Comparison of ENCODE assay signal across 13 cellular contexts in genomic region chr16:62077998-62078397, GRCh38. TPM values are rescaled to one million over a fixed set of nuclear protein-coding genes. Genes with fewer than 3 reads are reported as not detected.
DNase-seq lines count a peak whose midpoint lies in the region; ATAC-seq and TF ChIP-seq lines count a peak whose summit lies in the region.
"Had no signal": no experiment of that assay in that cellular context is flagged by ENCODE, and none has a peak within 500 bp of the region (broad histone marks: within the 10 kb centered on the region; RNA-seq: fewer than 3 reads in every experiment).

No MANE protein-coding gene starts in this region.

- H3K9me3 Mint-ChIP-seq in activated CD4-positive, alpha-beta T cell treated with anti-CD3 and anti-CD28 coated beads for 36 hours (ENCODE audit: low read depth): peaks cover 3% of the 10 kb centered on the region
- H3K9me3 Mint-ChIP-seq in activated CD4-positive, alpha-beta T cell treated with anti-CD3 and anti-CD28 coated beads, Interleukin-2, amount 10 ng/mL, durations not matched to agents 24 days and 14 days: no peaks in the 10 kb centered on the region

- TF ChIP-seq POLR2A in esophagus squamous epithelium (IDR thresholded peaks at IDR 0.05) (no peak), gastrocnemius medialis (IDR thresholded peaks at IDR 0.05) (no peak)

- H3K36me3 ChIP-seq in esophagus squamous epithelium (no peaks in the 10 kb centered on the region), gastrocnemius medialis (no peaks in the 10 kb centered on the region)
- H3K36me3 ChIP-seq: SJSA1, stomach had no signal

- no peak overlapping the region for H3K27ac Mint-ChIP-seq in activated CD4-positive, alpha-beta T cell treated with anti-CD3 and anti-CD28 coated beads for 36 hours
- H3K27ac Mint-ChIP-seq in activated CD4-positive, alpha-beta T cell treated with anti-CD3 and anti-CD28 coated beads, Interleukin-2, amount 10 ng/mL, durations not matched to agents 24 days and 14 days: no peak overlapping the region
- H3K27ac Mint-ChIP-seq: CD8-positive, alpha-beta memory T cell had no signal

- no peak overlapping the region for H3K4me3 Mint-ChIP-seq in activated CD4-positive, alpha-beta T cell treated with anti-CD3 and anti-CD28 coated beads for 36 hours
- no peak overlapping the region for H3K4me3 Mint-ChIP-seq in activated CD4-positive, alpha-beta T cell treated with anti-CD3 and anti-CD28 coated beads, Interleukin-2, amount 10 ng/mL, durations not matched to agents 24 days and 14 days
- H3K4me3 Mint-ChIP-seq: CD8-positive, alpha-beta memory T cell had no signal

- no peaks in the 10 kb centered on the region for H3K4me1 ChIP-seq in esophagus squamous epithelium
- H3K4me1 ChIP-seq in gastrocnemius medialis: no peaks in the 10 kb centered on the region
- H3K4me1 ChIP-seq: body of pancreas, SJSA1, stomach had no signal

- intact Hi-C loops in activated CD4-positive, alpha-beta T cell treated with anti-CD3 and anti-CD28 coated beads for 36 hours (cut with DNase I, micrococcal nuclease): no loop called here
- intact Hi-C loops in activated CD4-positive, alpha-beta T cell treated with anti-CD3 and anti-CD28 coated beads, Interleukin-2, amount 10 ng/mL, durations not matched to agents 24 days and 14 days (cut with micrococcal nuclease): no loop called here
- intact Hi-C loops in esophagus squamous epithelium (cut with DNase I) (no loop called here), gastrocnemius medialis (cut with DNase I; ENCODE audit: low total_unique reads) (no loop called here)

- H3K27me3 ChIP-seq in esophagus squamous epithelium (no peaks in the 10 kb centered on the region), gastrocnemius medialis (no peaks in the 10 kb centered on the region)
- H3K27me3 ChIP-seq: body of pancreas, SJSA1, stomach had no signal

- CTCF ChIA-PET in activated CD4-positive, alpha-beta T cell treated with anti-CD3 and anti-CD28 coated beads for 36 hours (lab: Charles Lee): interaction anchor here (0.7 kb wide), 1 partner anchor 114 kb away, joined by 3 read pairs; no protein-coding TSS in a partner anchor

- 37 to 51% methylated on average over 4 of the region's 4 CpGs for WGBS in esophagus squamous epithelium, 2 donors

- in situ Hi-C loops in gastrocnemius medialis (cut with MboI; ENCODE audit: low sequenced_read_pairs in 4 of 4): no loop called here

- no peaks in the 10 kb centered on the region for H3K36me3 Mint-ChIP-seq in activated CD4-positive, alpha-beta T cell treated with anti-CD3 and anti-CD28 coated beads for 36 hours (ENCODE audit: low read depth)
- H3K36me3 Mint-ChIP-seq in activated CD4-positive, alpha-beta T cell treated with anti-CD3 and anti-CD28 coated beads, Interleukin-2, amount 10 ng/mL, durations not matched to agents 24 days and 14 days (ENCODE audit: low read depth): no peaks in the 10 kb centered on the region
- H3K36me3 Mint-ChIP-seq: CD8-positive, alpha-beta memory T cell had no signal

- H3K4me3 ChIP-seq in esophagus squamous epithelium: no peak overlapping the region
- no peak overlapping the region for H3K4me3 ChIP-seq in gastrocnemius medialis
- H3K4me3 ChIP-seq: body of pancreas, K562, SJSA1, stomach had no signal

- no peak for ATAC-seq in activated CD4-positive, alpha-beta T cell treated with anti-CD3 and anti-CD28 coated beads for 36 hours
- ATAC-seq in HG03159 (IDR thresholded peaks at IDR 0.05; ENCODE audit: unreplicated experiment) (no peak), gastrocnemius medialis (no peak)
- ATAC-seq: body of pancreas, K562 had no signal

- H3K4me1 Mint-ChIP-seq in activated CD4-positive, alpha-beta T cell treated with anti-CD3 and anti-CD28 coated beads for 36 hours: no peaks in the 10 kb centered on the region
- H3K4me1 Mint-ChIP-seq in activated CD4-positive, alpha-beta T cell treated with anti-CD3 and anti-CD28 coated beads, Interleukin-2, amount 10 ng/mL, durations not matched to agents 24 days and 14 days: no peaks in the 10 kb centered on the region
- H3K4me1 Mint-ChIP-seq: CD8-positive, alpha-beta memory T cell had no signal

- H3K9me3 ChIP-seq in esophagus squamous epithelium (no peaks in the 10 kb centered on the region), gastrocnemius medialis (no peaks in the 10 kb centered on the region)
- H3K9me3 ChIP-seq: body of pancreas, SJSA1 had no signal

- H3K27ac ChIP-seq in esophagus squamous epithelium (no peak overlapping the region), gastrocnemius medialis (no peak overlapping the region)
- H3K27ac ChIP-seq: body of pancreas, SJSA1, stomach had no signal

- POLR2A ChIA-PET in activated CD4-positive, alpha-beta T cell treated with anti-CD3 and anti-CD28 coated beads for 36 hours (lab: Charles Lee): no interaction called here

- TF ChIP-seq CTCF in esophagus squamous epithelium (IDR thresholded peaks at IDR 0.05): peak in 2 of 6 experiments; percentile 6 to 9
- TF ChIP-seq CTCF in gastrocnemius medialis (IDR thresholded peaks at IDR 0.05 in 4 of 5, conservative IDR thresholded peaks at IDR 0.05 in 1 of 5): no peak

- H3K27me3 Mint-ChIP-seq in activated CD4-positive, alpha-beta T cell treated with anti-CD3 and anti-CD28 coated beads for 36 hours: no peaks in the 10 kb centered on the region
- H3K27me3 Mint-ChIP-seq in activated CD4-positive, alpha-beta T cell treated with anti-CD3 and anti-CD28 coated beads, Interleukin-2, amount 10 ng/mL, durations not matched to agents 24 days and 14 days: no peaks in the 10 kb centered on the region
- H3K27me3 Mint-ChIP-seq: CD8-positive, alpha-beta memory T cell had no signal

- peak; percentile 5 for DNase-seq in activated CD4-positive, alpha-beta T cell treated with anti-CD3 and anti-CD28 coated beads for 36 hours
- no peak for DNase-seq in activated CD4-positive, alpha-beta T cell treated with anti-CD3 and anti-CD28 coated beads, Interleukin-2, amount 10 ng/mL, durations not matched to agents 24 days and 14 days
- DNase-seq in NCI-H460 (ENCODE audit: extremely low read depth, low read depth): peak; percentile 48
- peak; percentile 28 for DNase-seq in globus pallidus (ENCODE audit: low spot score)
- no peak for DNase-seq in esophagus squamous epithelium (lab: John Stamatoyannopoulos, UW)
- no peak for DNase-seq in gastrocnemius medialis
- DNase-seq in foreskin melanocyte: no peak
- DNase-seq: CD8-positive, alpha-beta memory T cell; stomach had no signal

RNA-seq across cellular contexts. Expression of gene CDH8, which starts 41.8 kb away (rescaled TPM):
- total RNA-seq in activated CD4-positive, alpha-beta T cell treated with anti-CD3 and anti-CD28 coated beads for 36 hours: not detected
- 0.70 TPM in 1 of 2 replicates, not detected in the other for total RNA-seq in activated CD4-positive, alpha-beta T cell treated with anti-CD3 and anti-CD28 coated beads, Interleukin-2, amount 10 ng/mL, durations not matched to agents 24 days and 14 days
- not detected in 2 replicates for total RNA-seq in NCI-H460 (2014; rRNA removed; shearing (Covaris generic))
- polyA plus RNA-seq in NCI-H460 (2014; cell fraction: nucleus; rRNA removed): not detected in 2 replicates
- total RNA-seq in esophagus squamous epithelium (1 to 10 TPM in 2 of 4 donors, under 1 TPM in 2; 0.27 to 1.8 (median 0.81) TPM), gastrocnemius medialis (under 1 TPM in 3 of 4 donors, not detected in 1; 0.04 to 0.20 (median 0.17) TPM)
- total RNA-seq: body of pancreas; CD8-positive, alpha-beta memory T cell had no signal
- polyA plus RNA-seq: CD8-positive, alpha-beta memory T cell had no signal

Comparison
In these comparisons a context has a peak if more than half of its experiments do, and no peak if none do; other contexts are left out.
1. DNase-seq: peak in activated CD4-positive, alpha-beta T cell treated with anti-CD3 and anti-CD28 coated beads for 36 hours (single experiment), NCI-H460 (single experiment) and globus pallidus (single experiment); none in activated CD4-positive, alpha-beta T cell treated with anti-CD3 and anti-CD28 coated beads, Interleukin-2, amount 10 ng/mL, durations not matched to agents 24 days and 14 days (single experiment), esophagus squamous epithelium (single experiment), gastrocnemius medialis (0 of 2) and foreskin melanocyte (single experiment).